Comparison of ENCODE assay signal across 33 cellular contexts in the genomic region with DNA sequence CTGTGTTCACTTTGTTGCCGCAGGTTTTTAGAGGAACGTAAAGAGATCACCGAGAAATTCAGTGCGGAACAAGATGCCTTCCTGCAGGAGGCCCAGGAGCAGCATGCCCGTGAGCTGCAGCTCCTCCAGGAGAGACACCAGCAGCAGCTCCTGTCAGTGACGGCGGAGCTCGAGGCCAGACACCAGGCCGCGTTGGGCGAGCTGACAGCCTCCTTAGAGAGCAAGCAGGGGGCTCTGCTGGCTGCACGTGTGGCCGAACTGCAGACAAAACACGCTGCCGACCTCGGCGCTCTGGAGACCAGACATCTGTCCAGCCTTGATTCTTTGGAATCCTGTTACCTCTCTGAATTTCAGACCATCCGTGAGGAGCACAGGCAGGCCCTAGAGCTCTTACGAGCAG.
"Had no signal": no experiment of that assay in that cellular context is flagged by ENCODE, and none has a peak within 500 bp of the region (broad histone marks: within the 10 kb centered on the region; RNA-seq: fewer than 3 reads in every experiment).

No MANE protein-coding gene starts in this region.

- H3K4me2 ChIP-seq: SK-N-SH had no signal

- DNase-seq: activated B cell treated with CpG ODN at 0.5 μM for 24 hours; activated CD4-positive, alpha-beta memory T cell treated with anti-CD3 and anti-CD28 coated beads for 36 hours; activated CD4-positive, alpha-beta T cell treated with anti-CD3 and anti-CD28 coated beads for 4 hours; activated CD4-positive, alpha-beta T cell treated with anti-CD3 and anti-CD28 coated beads, Interleukin-2, amount 50 U/mL, for 1 hour; activated CD4-positive, CD25-positive, alpha-beta regulatory T cell treated with anti-CD3 and anti-CD28 coated beads, Interleukin-2, amount 50 U/mL, for 72 hours; activated CD8-positive, alpha-beta memory T cell treated with anti-CD3 and anti-CD28 coated beads, Interleukin-2, amount 50 U/mL, for 4 hours; activated gamma-delta T cell treated with Interleukin-2 at 50 U/mL for 16 hours; activated naive CD4-positive, alpha-beta T cell treated with anti-CD3 and anti-CD28 coated beads for 36 hours; activated T-cell treated with anti-CD3 and anti-CD28 coated beads for 4 hours; activated T-cell treated with anti-CD3 and anti-CD28 coated beads, Interleukin-2, amount 50 U/mL, for 4 hours; amniotic stem cell; aorta; KG1; NCI-H1092 treated with DMSO at 0.1 percent for 48 hours; NCI-H1417; NCI-H146; NCI-H187; NCI-H2029 treated with DMSO at 0.1 percent for 48 hours; NCI-H2107; NCI-H2171; NCI-H510A; NCI-H526; NCI-H748 treated with DMSO at 0.1 percent for 48 hours; NK-92 treated with Interleukin-12 subunit alpha and Interleukin-12 subunit beta, amount 100 ng/mL, for 24 hours; SHP77 treated with DMSO at 0.1 percent for 48 hours; SK-N-SH had no signal

- H3K27ac ChIP-seq: cardiac muscle cell, SJSA1, VCaP had no signal

- H3K4me3 ChIP-seq: cardiac muscle cell, SJSA1 had no signal

- H3K27me3 ChIP-seq: cardiac muscle cell, SJSA1 had no signal

- H3K4me1 ChIP-seq: SJSA1 had no signal

- H3K9ac ChIP-seq: SK-N-SH had no signal

- H3K9me3 ChIP-seq: SJSA1, SK-N-SH had no signal

- H3K27me3 Mint-ChIP-seq: activated B cell treated with CpG ODN at 0.5 μM for 24 hours; activated CD4-positive, alpha-beta memory T cell treated with anti-CD3 and anti-CD28 coated beads for 36 hours had no signal

- H3K4me3 Mint-ChIP-seq: activated B cell treated with CpG ODN at 0.5 μM for 24 hours; activated CD4-positive, alpha-beta memory T cell treated with anti-CD3 and anti-CD28 coated beads for 36 hours; activated naive CD4-positive, alpha-beta T cell treated with anti-CD3 and anti-CD28 coated beads for 36 hours; activated T-cell treated with anti-CD3 and anti-CD28 coated beads, Interleukin-2, amount 50 U/mL, for 4 hours; activated T-helper 1 cell treated with anti-CD3 and anti-CD28 coated beads, Interleukin-12 subunit alpha, Interleukin-12 subunit beta, Interleukin-2, Interleukin-4 antibody, amounts not matched to agents 30 ng/mL and 10 ng/mL and 1 ng/mL, durations not matched to agents 14 hours and 24 hours and 36 hours; T-helper 1 cell treated with Interleukin-12 subunit alpha and Interleukin-12 subunit beta and Interleukin-4 antibody, amounts not matched to agents 30 μg/mL and 1 μg/mL, for 36 hours; T-helper 2 cell treated with Interferon-gamma antibody and Interleukin-4, amounts not matched to agents 5 μg/mL and 100 μg/mL, for 36 hours had no signal

- H3K9me3 Mint-ChIP-seq: activated B cell treated with CpG ODN at 0.5 μM for 24 hours; activated CD4-positive, alpha-beta memory T cell treated with anti-CD3 and anti-CD28 coated beads for 36 hours; activated naive CD4-positive, alpha-beta T cell treated with anti-CD3 and anti-CD28 coated beads for 36 hours; activated naive CD4-positive, alpha-beta T cell treated with anti-CD3 and anti-CD28 coated beads, Interleukin-2, amount 50 U/mL, for 72 hours; activated T-cell treated with anti-CD3 and anti-CD28 coated beads, Interleukin-2, amount 50 U/mL, for 4 hours; activated T-helper 1 cell treated with anti-CD3 and anti-CD28 coated beads, Interleukin-12 subunit alpha, Interleukin-12 subunit beta, Interleukin-2, Interleukin-4 antibody, amounts not matched to agents 30 ng/mL and 10 ng/mL and 1 ng/mL, durations not matched to agents 14 hours and 24 hours and 36 hours; T-helper 1 cell treated with Interleukin-12 subunit alpha and Interleukin-12 subunit beta and Interleukin-4 antibody, amounts not matched to agents 30 μg/mL and 1 μg/mL, for 36 hours; T-helper 2 cell treated with Interferon-gamma antibody and Interleukin-4, amounts not matched to agents 5 μg/mL and 100 μg/mL, for 36 hours had no signal

- H3K27ac Mint-ChIP-seq: activated B cell treated with CpG ODN at 0.5 μM for 24 hours; activated CD4-positive, alpha-beta memory T cell treated with anti-CD3 and anti-CD28 coated beads for 36 hours; activated naive CD4-positive, alpha-beta T cell treated with anti-CD3 and anti-CD28 coated beads for 36 hours; activated T-helper 1 cell treated with anti-CD3 and anti-CD28 coated beads, Interleukin-12 subunit alpha, Interleukin-12 subunit beta, Interleukin-2, Interleukin-4 antibody, amounts not matched to agents 30 ng/mL and 10 ng/mL and 1 ng/mL, durations not matched to agents 14 hours and 24 hours and 36 hours; T-helper 1 cell treated with Interleukin-12 subunit alpha and Interleukin-12 subunit beta and Interleukin-4 antibody, amounts not matched to agents 30 μg/mL and 1 μg/mL, for 36 hours; T-helper 2 cell treated with Interferon-gamma antibody and Interleukin-4, amounts not matched to agents 5 μg/mL and 100 μg/mL, for 36 hours had no signal
